ENCODE assay signal across 17 cellular contexts in the genomic region with DNA sequence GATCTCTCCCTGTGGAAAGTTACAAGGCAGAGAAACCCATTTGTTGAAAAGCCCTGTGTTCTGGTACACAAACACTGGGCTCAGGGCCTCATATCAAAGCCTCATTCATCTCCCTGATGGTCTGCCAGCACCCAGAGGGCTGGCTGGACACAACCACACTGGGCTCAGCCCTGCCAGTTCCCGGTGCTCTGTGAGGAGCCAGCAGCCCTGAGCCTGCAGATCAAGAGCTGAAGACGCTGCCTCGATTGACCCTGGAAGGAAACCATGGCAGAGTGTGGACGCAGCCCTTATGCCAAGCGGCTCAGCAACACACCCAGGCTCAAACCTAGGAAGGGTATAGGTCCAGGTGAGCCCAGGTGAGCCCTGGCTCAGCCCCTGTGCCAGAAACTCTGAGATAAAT. TPM values are rescaled to one million over a fixed set of nuclear protein-coding genes. Genes with fewer than 3 reads are reported as not detected.
DNase-seq lines count a peak whose midpoint lies in the region; ATAC-seq and TF ChIP-seq lines count a peak whose summit lies in the region.
"Had no signal": no experiment of that assay in that cellular context is flagged by ENCODE, and none has a peak within 500 bp of the region (broad histone marks: within the 10 kb centered on the region; RNA-seq: fewer than 3 reads in every experiment).

No MANE protein-coding gene starts in this region.

- no peaks in the 10 kb centered on the region for H3K27me3 Mint-ChIP-seq in IgD-negative memory B cell
- H3K27me3 Mint-ChIP-seq in progenitor cell of endocrine pancreas, result peaks cover 13% of the 10 kb centered on the region
- H3K27me3 Mint-ChIP-seq: activated B cell treated with CpG ODN at 0.5 μM for 24 hours; central memory CD8-positive, alpha-beta T cell; naive B cell had no signal

- H3K27ac ChIP-seq in caudate nucleus (ENCODE audit: low read depth, low read length) (peak overlapping the region; percentile 96), spleen (peak overlapping the region in 3 of 8 donors; percentile 25 to 39 (median 36))

- WGBS in spleen, 5 donors, result 74 to 93% (median 89%) methylated on average over 5 of the region's 5 CpGs

- peaks cover 17 to 28% (median 20%) of the 10 kb centered on the region in 3 donors for H3K4me1 Mint-ChIP-seq in IgD-negative memory B cell
- H3K4me1 Mint-ChIP-seq in progenitor cell of endocrine pancreas (ENCODE audit: low read depth), result peaks cover 26% of the 10 kb centered on the region

- H3K9me3 ChIP-seq in spleen, result no peaks in the 10 kb centered on the region

- intact Hi-C loops in spleen (cut with DNase I; ENCODE audit: low total_unique reads), result no loop called here

- TF ChIP-seq CTCF in progenitor cell of endocrine pancreas (IDR thresholded peaks at IDR 0.05; ENCODE audit: unreplicated experiment) (no peak), spleen (IDR thresholded peaks at IDR 0.05 in 8 of 11, conservative IDR thresholded peaks at IDR 0.05 in 3 of 11) (no peak)

- H3K4me3 Mint-ChIP-seq in IgD-negative memory B cell (peak overlapping the region in 3 of 4 donors; percentile 19 to 51 (median 24)), progenitor cell of endocrine pancreas (ENCODE audit: low read depth) (no peak overlapping the region)
- H3K4me3 Mint-ChIP-seq: activated CD8-positive, alpha-beta T cell treated with anti-CD3 and anti-CD28 coated beads, Interleukin-2, amount 10 ng/mL, durations not matched to agents 7 days and 5 days; endodermal cell had no signal

- no peaks in the 10 kb centered on the region for H3K27me3 ChIP-seq in spleen (replicated peaks in 1 of 7)

- ATAC-seq in left lobe of liver (peak; percentile 63), HG02610 (IDR thresholded peaks at IDR 0.05; ENCODE audit: unreplicated experiment) (no peak)
- ATAC-seq: activated CD8-positive, alpha-beta T cell treated with anti-CD3 and anti-CD28 coated beads, Interleukin-2, amount 10 ng/mL, durations not matched to agents 7 days and 5 days; activated T-cell treated with anti-CD3 and anti-CD28 coated beads, Interleukin-2, amount 50 U/mL, for 72 hours had no signal

- peaks cover 7 to 52% (median 29%) of the 10 kb centered on the region in 6 donors for H3K4me1 ChIP-seq in spleen

- H3K9me3 Mint-ChIP-seq in IgD-negative memory B cell, result no peaks in the 10 kb centered on the region
- H3K9me3 Mint-ChIP-seq in progenitor cell of endocrine pancreas (ENCODE audit: low read depth), result no peaks in the 10 kb centered on the region
- H3K9me3 Mint-ChIP-seq: activated B cell treated with CpG ODN at 0.5 μM for 24 hours; activated T-cell treated with anti-CD3 and anti-CD28 coated beads, Interleukin-2, amount 50 U/mL, for 72 hours; central memory CD8-positive, alpha-beta T cell; endodermal cell; naive B cell had no signal

- H3K27ac Mint-ChIP-seq in IgD-negative memory B cell (no peak overlapping the region), progenitor cell of endocrine pancreas (peak overlapping the region; percentile 15)
- H3K27ac Mint-ChIP-seq: activated B cell treated with CpG ODN at 0.5 μM for 24 hours; activated CD8-positive, alpha-beta T cell treated with anti-CD3 and anti-CD28 coated beads, Interleukin-2, amount 10 ng/mL, durations not matched to agents 7 days and 5 days; endodermal cell had no signal

- peaks cover 0 to 39% (median 14%) of the 10 kb centered on the region in 6 donors for H3K36me3 ChIP-seq in spleen

- H3K36me3 Mint-ChIP-seq in IgD-negative memory B cell (peaks cover 10% of the 10 kb centered on the region), progenitor cell of endocrine pancreas (ENCODE audit: insufficient read depth) (peaks cover 6% of the 10 kb centered on the region)

- H3K4me3 ChIP-seq in spleen, result no peak overlapping the region

- no peak for TF ChIP-seq POLR2A in spleen (IDR thresholded peaks at IDR 0.05)

- DNase-seq in caudate nucleus (lab: John Stamatoyannopoulos, UW) (peak in 59 of 61 donors; percentile 17 to 94 (median 79)), left lobe of liver (ENCODE audit: low spot score) (peak; percentile 66), progenitor cell of endocrine pancreas (ENCODE audit: low spot score, unreplicated experiment) (no peak), NCI-H187 (lab: John Stamatoyannopoulos, UW) (no peak), spleen (no peak)
- DNase-seq in stimulated activated CD4-positive, alpha-beta T cell treated with anti-CD3 and anti-CD28 coated beads, Interleukin-2, amount 100 ng/mL, for 24 hours, result no peak
- DNase-seq: activated B cell treated with CpG ODN at 0.5 μM for 24 hours; activated CD8-positive, alpha-beta T cell treated with anti-CD3 and anti-CD28 coated beads, Interleukin-2, amount 10 ng/mL, durations not matched to agents 7 days and 5 days; activated T-cell treated with anti-CD3 and anti-CD28 coated beads, Interleukin-2, amount 50 U/mL, for 72 hours; endodermal cell; MM.1S; naive B cell; NCI-H1694 treated with DMSO at 0.1 percent for 48 hours; NCI-H446 had no signal

RNA-seq across cellular contexts. Expression of a gene that starts 2.6 kb away (rescaled TPM):
- polyA plus RNA-seq in IgD-negative memory B cell (13.7 TPM), spleen (1 to 10 TPM; 4.1 to 8.1 (median 4.1) TPM)
- total RNA-seq in left lobe of liver (46.1 TPM), progenitor cell of endocrine pancreas (18.0 and 20.5 TPM in 2 replicates), spleen (10 to 100 TPM; 22.5 to 45.2 (median 29.6) TPM)

Comparison
In these comparisons a context has a peak if more than half of its experiments do, and no peak if none do; other contexts are left out.
1. DNase-seq: peak in caudate nucleus (59 of 61) and left lobe of liver (single experiment); none in progenitor cell of endocrine pancreas (single experiment), NCI-H187 (0 of 2), stimulated activated CD4-positive, alpha-beta T cell treated with anti-CD3 and anti-CD28 coated beads, Interleukin-2, amount 100 ng/mL, for 24 hours (0 of 2) and spleen (single experiment).